ENCODE assay signal across 15 cellular contexts in genomic region chr3:132804498-132804897, GRCh38.
DNase-seq lines count a peak whose midpoint lies in the region; ATAC-seq, FAIRE-seq and TF ChIP-seq lines count a peak whose summit lies in the region.
"Had no signal": no experiment of that assay in that cellular context is flagged by ENCODE, and none has a peak within 500 bp of the region (broad histone marks: within the 10 kb centered on the region; RNA-seq: fewer than 3 reads in every experiment).

No MANE protein-coding gene starts in this region.

- peak; percentile 21 for DNase-seq in bronchial epithelial cell (ENCODE audit: low read depth)
- DNase-seq in lung (ENCODE audit: low spot score), result no peak
- DNase-seq in urothelium cell line (ENCODE audit: low spot score), result peak; percentile 35
- DNase-seq in kidney, result no peak
- no peak for DNase-seq in erythroblast (lab: John Stamatoyannopoulos, UW)
- DNase-seq: activated CD4-positive, alpha-beta T cell treated with anti-CD3 and anti-CD28 coated beads, Interleukin-2, amount 50 U/mL, for 4 hours; activated T-cell treated with anti-CD3 and anti-CD28 coated beads, Interleukin-2, amount 50 U/mL, for 24 hours; heart left ventricle; right lobe of liver had no signal

- no peaks in the 10 kb centered on the region for H3K36me3 ChIP-seq in bronchial epithelial cell (ENCODE audit: control insufficient read depth, insufficient read depth, low read length)
- no peaks in the 10 kb centered on the region for H3K36me3 ChIP-seq in lung (ENCODE audit: control insufficient read depth in 2 of 2, insufficient read depth in 2 of 2, low read length in 2 of 2)
- H3K36me3 ChIP-seq in kidney (ENCODE audit: control insufficient read depth in 1 of 2, insufficient read depth in 2 of 2, low read length in 2 of 2), result no peaks in the 10 kb centered on the region
- H3K36me3 ChIP-seq: BLaER1 treated with 17β-estradiol and CSF1 and Interleukin-3, amounts not matched to agents 10 nM and 100 nM; heart left ventricle; right lobe of liver; suprapubic skin had no signal

- intact Hi-C loops in kidney (cut with DNase I), result no loop called here

- no peaks in the 10 kb centered on the region for H3K9me3 ChIP-seq in lung (ENCODE audit: control insufficient read depth in 2 of 2, insufficient read depth in 1 of 2, low read length in 1 of 2)
- H3K9me3 ChIP-seq in kidney (ENCODE audit: control insufficient read depth in 1 of 2, low read length in 2 of 2), result no peaks in the 10 kb centered on the region
- H3K9me3 ChIP-seq: BLaER1 treated with 17β-estradiol and CSF1 and Interleukin-3, amounts not matched to agents 10 nM and 100 nM; right lobe of liver; suprapubic skin had no signal

- ATAC-seq in lung (ENCODE audit: insufficient read depth, low FRiP score) (peak; percentile 41), HG02973 (IDR thresholded peaks at IDR 0.05; ENCODE audit: unreplicated experiment) (no peak)
- ATAC-seq: heart left ventricle, right lobe of liver had no signal

- TF ChIP-seq RAD21 in Ishikawa (IDR thresholded peaks at IDR 0.05; ENCODE audit: low read depth), result no peak

- FAIRE-seq in bronchial epithelial cell (lab: Jason Lieb, UNC), result no peak
- no peak for FAIRE-seq in urothelium cell line (lab: Jason Lieb, UNC)
- no peak for FAIRE-seq in kidney (lab: Jason Lieb, UNC)
- FAIRE-seq: endothelial cell of umbilical vein, islet of Langerhans had no signal

- no peak for TF ChIP-seq CTCF in bronchial epithelial cell (IDR thresholded peaks at IDR 0.05; ENCODE audit: insufficient read depth, low read length, severe bottlenecking)
- TF ChIP-seq CTCF in lung (IDR thresholded peaks at IDR 0.05; ENCODE audit: control extremely low read depth, extremely low read depth), result no peak
- TF ChIP-seq CTCF in kidney (IDR thresholded peaks at IDR 0.05; ENCODE audit: borderline replicate concordance, extremely low read depth, insufficient read depth), result no peak

- peaks cover 0 to 6% of the 10 kb centered on the region in 2 donors for H3K4me1 ChIP-seq in lung (ENCODE audit: control insufficient read depth in 2 of 2, insufficient read depth in 2 of 2, low read length in 2 of 2)
- H3K4me1 ChIP-seq in kidney (ENCODE audit: control insufficient read depth in 1 of 2, insufficient read depth in 1 of 2, low read depth in 1 of 2, low read length in 2 of 2), result no peaks in the 10 kb centered on the region
- H3K4me1 ChIP-seq: BLaER1 treated with 17β-estradiol and CSF1 and Interleukin-3, amounts not matched to agents 10 nM and 100 nM; right lobe of liver; suprapubic skin had no signal

- no peak for TF ChIP-seq EP300 in Ishikawa (IDR thresholded peaks at IDR 0.05; ENCODE audit: borderline replicate concordance)

- H3K9ac ChIP-seq in kidney (ENCODE audit: low read length in 2 of 2), result no peak overlapping the region
- H3K9ac ChIP-seq: BLaER1 treated with 17β-estradiol and CSF1 and Interleukin-3, amounts not matched to agents 10 nM and 100 nM had no signal

- no peak overlapping the region for H3K4me3 ChIP-seq in bronchial epithelial cell (ENCODE audit: low read depth, low read length)
- no peak overlapping the region for H3K4me3 ChIP-seq in lung
- no peak overlapping the region for H3K4me3 ChIP-seq in kidney (ENCODE audit: low read length in 2 of 2)
- H3K4me3 ChIP-seq: BLaER1 treated with 17β-estradiol and CSF1 and Interleukin-3, amounts not matched to agents 10 nM and 100 nM; heart left ventricle; right lobe of liver; suprapubic skin had no signal

- H3K27me3 ChIP-seq in bronchial epithelial cell (ENCODE audit: control insufficient read depth, insufficient read depth, low read length) (no peaks in the 10 kb centered on the region), lung (ENCODE audit: control insufficient read depth, insufficient read depth) (no peaks in the 10 kb centered on the region)
- H3K27me3 ChIP-seq: BLaER1 treated with 17β-estradiol and CSF1 and Interleukin-3, amounts not matched to agents 10 nM and 100 nM; heart left ventricle; right lobe of liver; suprapubic skin had no signal

- no peak overlapping the region for H3K27ac ChIP-seq in lung (ENCODE audit: low read depth in 1 of 2, low read length in 1 of 2)
- no peak overlapping the region for H3K27ac ChIP-seq in kidney (ENCODE audit: low read depth in 2 of 2, low read length in 2 of 2)
- H3K27ac ChIP-seq: BLaER1 treated with 17β-estradiol and CSF1 and Interleukin-3, amounts not matched to agents 10 nM and 100 nM; heart left ventricle; right lobe of liver; suprapubic skin had no signal

- TF ChIP-seq POLR2A in erythroblast (IDR thresholded peaks at IDR 0.05; ENCODE audit: low read length), result no peak

TF ChIP-seq in Ishikawa, 13 proteins besides CTCF, POLR2A, EP300 and RAD21:
- TF ChIP-seq TEAD4 (IDR thresholded peaks at IDR 0.05), result 0 out of 2 replicates have a peak, but pooled peaks have one; percentile 42
- TF ChIP-seq CREB1 (IDR thresholded peaks at IDR 0.05; ENCODE audit: low read depth), result no peak

Comparison
In these comparisons a context has a peak if more than half of its experiments do, and no peak if none do; other contexts are left out.
1. DNase-seq: peak in bronchial epithelial cell (single experiment) and urothelium cell line (single experiment); none in lung (single experiment), kidney (single experiment) and erythroblast (0 of 2).